Comparison of ENCODE assay signal across 14 cellular contexts in genomic region chr9:137988701-137989100, GRCh38.
A peak's percentile ranks its signal among the peaks of the same experiment; 100 is the strongest.
DNase-seq lines count a peak whose midpoint lies in the region; ATAC-seq and TF ChIP-seq lines count a peak whose summit lies in the region.
"Had no signal": no experiment of that assay in that cellular context is flagged by ENCODE, and none has a peak within 500 bp of the region (broad histone marks: within the 10 kb centered on the region; RNA-seq: fewer than 3 reads in every experiment).

No MANE protein-coding gene starts in this region.

- H3K4me1 ChIP-seq in BLaER1 treated with 17β-estradiol and CSF1 and Interleukin-3, amounts not matched to agents 10 nM and 100 nM: peaks cover 0 to 30% (median 19%) of the 10 kb centered on the region in 10 experiments; a peak in 16 of 20 replicates
- H3K4me1 ChIP-seq in spleen: no peaks in the 10 kb centered on the region
- H3K4me1 ChIP-seq: BE2C had no signal

- H3K9me3 ChIP-seq in BLaER1 treated with 17β-estradiol and CSF1 and Interleukin-3, amounts not matched to agents 10 nM and 100 nM (replicated peaks in 1 of 11): no peaks in the 10 kb centered on the region
- no peaks in the 10 kb centered on the region for H3K9me3 ChIP-seq in spleen
- H3K9me3 ChIP-seq: BE2C had no signal

- H3K36me3 ChIP-seq in BLaER1 treated with 17β-estradiol and CSF1 and Interleukin-3, amounts not matched to agents 10 nM and 100 nM: no peaks in the 10 kb centered on the region
- no peaks in the 10 kb centered on the region for H3K36me3 ChIP-seq in spleen
- H3K36me3 ChIP-seq: BE2C had no signal

- no peak overlapping the region for H3K4me3 ChIP-seq in BLaER1 treated with 17β-estradiol and CSF1 and Interleukin-3, amounts not matched to agents 10 nM and 100 nM
- H3K4me3 ChIP-seq in spleen: no peak overlapping the region

- no peaks in the 10 kb centered on the region for H4K20me1 ChIP-seq in BLaER1 treated with 17β-estradiol and CSF1 and Interleukin-3, amounts not matched to agents 10 nM and 100 nM

- H3K4me2 ChIP-seq in BLaER1 treated with 17β-estradiol and CSF1 and Interleukin-3, amounts not matched to agents 10 nM and 100 nM: peak overlapping the region in 10 of 11 experiments; percentile 1 to 58 (median 46); a peak in 17 of 22 replicates

- DNase-seq in AG20443 (ENCODE audit: low spot score) (peak; percentile 3), ecto neural progenitor cell (ENCODE audit: low spot score) (peak; percentile 24), spleen (peak; percentile 41), NCI-H1436 treated with DMSO at 0.1 percent for 48 hours (lab: John Stamatoyannopoulos, UW) (no peak)
- DNase-seq: BE2C; CD4-positive, alpha-beta memory T cell; DMS153; DMS79; GF-D8; H9 had no signal

- intact Hi-C loops in spleen (cut with DNase I; ENCODE audit: low total_unique reads): no loop called here

- ATAC-seq in GM21526 (IDR thresholded peaks at IDR 0.05; ENCODE audit: low FRiP score, unreplicated experiment) (no peak), HG03135 (IDR thresholded peaks at IDR 0.05; ENCODE audit: unreplicated experiment) (no peak)

- H3K27me3 ChIP-seq in BLaER1 treated with 17β-estradiol and CSF1 and Interleukin-3, amounts not matched to agents 10 nM and 100 nM: no peaks in the 10 kb centered on the region
- H3K27me3 ChIP-seq in spleen (replicated peaks in 1 of 7): peaks cover 0 to 86% (median 0%) of the 10 kb centered on the region in 7 donors
- H3K27me3 ChIP-seq: BE2C had no signal

- 91 to 100% (median 96%) methylated on average over 1 of the region's 1 CpG for WGBS in spleen, 5 donors

- no peak overlapping the region for H3K9ac ChIP-seq in BLaER1 treated with 17β-estradiol and CSF1 and Interleukin-3, amounts not matched to agents 10 nM and 100 nM

- no peak for TF ChIP-seq CTCF in spleen (IDR thresholded peaks at IDR 0.05 in 8 of 11, conservative IDR thresholded peaks at IDR 0.05 in 3 of 11)

- TF ChIP-seq POLR2A in spleen (IDR thresholded peaks at IDR 0.05): no peak

- no peak overlapping the region for H3K27ac ChIP-seq in BLaER1 treated with 17β-estradiol and CSF1 and Interleukin-3, amounts not matched to agents 10 nM and 100 nM
- H3K27ac ChIP-seq in spleen: no peak overlapping the region
- H3K27ac ChIP-seq: HL-60 had no signal
